In genomic region chr3:4720316-4721075, GRCh38 we compare ENCODE assay signal across 1 cellular context.
A peak's percentile ranks its signal among the peaks of the same experiment; 100 is the strongest.
TF ChIP-seq lines count a peak whose summit lies in the region.

No MANE protein-coding gene starts in this region.

TF ChIP-seq in HepG2, 621 proteins besides CTCF, POLR2A, EP300 and RAD21 (continued from another document):
- no peak for TF ChIP-seq ZBTB40 (IDR thresholded peaks at IDR 0.05)
- TF ChIP-seq ZBTB40 (CRISPR knock-in tag; IDR thresholded peaks at IDR 0.05): peak; percentile 48; the same call in 1 of the 2 replicates
- TF ChIP-seq SMC3 (IDR thresholded peaks at IDR 0.05; ENCODE audit: low read length): peak; percentile 81; the same call in 1 of the 2 replicates
- TF ChIP-seq RXRB (CRISPR knock-in tag; IDR thresholded peaks at IDR 0.05; ENCODE audit: borderline replicate concordance): peak; percentile 89
- peak; percentile 55 for TF ChIP-seq FOSL2 (CRISPR knock-in tag; IDR thresholded peaks at IDR 0.05)
- 0 out of 2 replicates have a peak, but pooled peaks have one; percentile 36 for TF ChIP-seq ZBTB38 (CRISPR knock-in tag; IDR thresholded peaks at IDR 0.05)
- peak; percentile 32; the same call in 1 of the 2 replicates for TF ChIP-seq ETV5 (CRISPR knock-in tag; IDR thresholded peaks at IDR 0.05; ENCODE audit: borderline replicate concordance)
- peak; percentile 76; the same call in 1 of the 2 replicates for TF ChIP-seq ERF (CRISPR knock-in tag; IDR thresholded peaks at IDR 0.05)
- TF ChIP-seq THYN1 (CRISPR knock-in tag; IDR thresholded peaks at IDR 0.05; ENCODE audit: borderline replicate concordance, low read depth): no peak
- TF ChIP-seq EHMT2 (IDR thresholded peaks at IDR 0.05; ENCODE audit: borderline replicate concordance, low read depth, low read length): no peak
- TF ChIP-seq KDM1A (CRISPR knock-in tag; IDR thresholded peaks at IDR 0.05): 0 out of 2 replicates have a peak, but pooled peaks have one; percentile 37
- 0 out of 2 replicates have a peak, but pooled peaks have one; percentile 41 for TF ChIP-seq ZNF414 (CRISPR knock-in tag; IDR thresholded peaks at IDR 0.05)
- no peak for TF ChIP-seq PPARG (CRISPR knock-in tag; conservative IDR thresholded peaks at IDR 0.05)
- peak; percentile 63; the same call in 1 of the 2 replicates for TF ChIP-seq MIER3 (CRISPR knock-in tag; IDR thresholded peaks at IDR 0.05; ENCODE audit: borderline replicate concordance)
- TF ChIP-seq KDM3A (CRISPR knock-in tag; IDR thresholded peaks at IDR 0.05; ENCODE audit: low read depth): peak; percentile 71; the same call in 1 of the 2 replicates
- 0 out of 2 replicates have a peak, but pooled peaks have one; percentile 31 for TF ChIP-seq ZNF644 (CRISPR knock-in tag; IDR thresholded peaks at IDR 0.05; ENCODE audit: low read depth)
- TF ChIP-seq PATZ1 (CRISPR knock-in tag; IDR thresholded peaks at IDR 0.05): peak; percentile 61; the same call in 1 of the 2 replicates
- TF ChIP-seq NFYC (CRISPR knock-in tag; IDR thresholded peaks at IDR 0.05): no peak
- peak; percentile 57 for TF ChIP-seq THAP11 (CRISPR knock-in tag; IDR thresholded peaks at IDR 0.05)
- no peak for TF ChIP-seq KDM5A (IDR thresholded peaks at IDR 0.05; ENCODE audit: borderline replicate concordance, low read length)
- peak; percentile 51; the same call in 1 of the 2 replicates for TF ChIP-seq SMAD3 (CRISPR knock-in tag; IDR thresholded peaks at IDR 0.05)
- 0 out of 2 replicates have a peak, but pooled peaks have one; percentile 21 for TF ChIP-seq ZNF430 (CRISPR knock-in tag; IDR thresholded peaks at IDR 0.05)
- peak; percentile 90 for TF ChIP-seq TEAD3 (CRISPR knock-in tag; optimal IDR thresholded peaks at IDR 0.05; ENCODE audit: borderline replicate concordance)
- TF ChIP-seq ZNF362 (CRISPR knock-in tag; IDR thresholded peaks at IDR 0.05; ENCODE audit: borderline replicate concordance): peak; percentile 91
- TF ChIP-seq SOX5 (CRISPR knock-in tag; IDR thresholded peaks at IDR 0.05; ENCODE audit: borderline replicate concordance): peak; percentile 70; the same call in 1 of the 2 replicates
- TF ChIP-seq RXRA (CRISPR knock-in tag; IDR thresholded peaks at IDR 0.05): peak; percentile 21; the same call in 1 of the 2 replicates
- TF ChIP-seq HNF1B (CRISPR knock-in tag; IDR thresholded peaks at IDR 0.05): peak; percentile 44
- peak; percentile 53; the same call in 1 of the 2 replicates for TF ChIP-seq MLX (CRISPR knock-in tag; IDR thresholded peaks at IDR 0.05)
- TF ChIP-seq ZNF614 (CRISPR knock-in tag; IDR thresholded peaks at IDR 0.05; ENCODE audit: borderline replicate concordance): 0 out of 2 replicates have a peak, but pooled peaks have one; percentile 49
- no peak for TF ChIP-seq ZNF841 (CRISPR knock-in tag; IDR thresholded peaks at IDR 0.05; ENCODE audit: borderline replicate concordance)
- TF ChIP-seq FOXC1 (CRISPR knock-in tag; IDR thresholded peaks at IDR 0.05; ENCODE audit: borderline replicate concordance): peak; percentile 33; the same call in 1 of the 2 replicates
- TF ChIP-seq ZFP36L1 (CRISPR knock-in tag; IDR thresholded peaks at IDR 0.05): 0 out of 2 replicates have a peak, but pooled peaks have one; percentile 51
- TF ChIP-seq ZNF331 (CRISPR knock-in tag; IDR thresholded peaks at IDR 0.05): peak; percentile 59; the same call in 1 of the 2 replicates
